8 cellular contexts compared by ENCODE assay signal in the genomic region with DNA sequence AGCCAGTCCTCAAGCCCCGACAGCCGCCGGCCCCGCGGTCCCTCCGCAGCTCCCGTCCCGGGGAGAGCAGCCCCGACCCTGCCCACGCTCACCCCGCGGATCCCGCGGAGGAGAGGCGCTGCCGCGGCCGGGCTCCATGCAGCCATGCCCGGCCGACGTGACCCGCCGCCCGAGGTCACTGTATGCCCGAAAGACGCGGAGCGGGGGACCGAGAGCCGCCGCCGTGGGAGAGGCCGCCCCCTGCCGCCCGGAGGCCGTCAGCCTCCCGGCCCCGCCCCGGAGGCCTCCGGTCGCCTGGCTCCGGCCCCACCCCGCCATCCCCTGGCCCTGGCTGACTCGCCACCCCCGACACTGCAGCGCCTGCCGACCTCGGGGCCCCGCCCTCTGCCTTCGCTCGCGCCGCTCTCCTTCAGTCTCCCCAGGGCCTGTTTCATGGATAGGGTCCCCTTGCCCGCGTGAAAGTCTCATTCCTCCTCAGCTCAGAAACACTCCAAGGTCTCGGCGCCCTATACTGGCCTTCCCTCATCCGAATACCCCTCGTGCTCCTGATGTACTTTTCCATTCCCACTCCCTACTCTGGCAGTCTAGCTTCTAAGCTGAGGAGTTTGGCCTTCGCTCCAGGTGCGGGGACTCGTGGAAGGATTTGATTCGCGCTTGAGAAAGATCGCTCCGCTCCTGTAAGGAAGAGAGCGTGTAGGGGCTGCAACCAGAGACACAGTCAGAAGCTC. TPM values are rescaled to one million over a fixed set of nuclear protein-coding genes. Genes with fewer than 3 reads are reported as not detected.
DNase-seq lines count a peak whose midpoint lies in the region; ATAC-seq, FAIRE-seq and TF ChIP-seq lines count a peak whose summit lies in the region.

Gene BOLA3 (minus strand): TSS at position 184 of the 728 bp plus-strand sequence. CDS start 38 bp downstream, at position 146.

- no peak within 1 kb of the TSS for H4K8ac ChIP-seq in H9 (replicated peaks; ENCODE audit: insufficient read length, low read depth, low read length)

- peak; percentile 52 for DNase-seq in GM04504 (ENCODE audit: low read depth)
- DNase-seq in H9, result peak; percentile 93
- peak; percentile 73 for DNase-seq in M059J (ENCODE audit: low read depth)
- DNase-seq in SK-N-DZ (ENCODE audit: low spot score), result peak; percentile 80
- DNase-seq in activated naive CD4-positive, alpha-beta T cell treated with anti-CD3 and anti-CD28 coated beads, Interleukin-2, amount 10 ng/mL, durations not matched to agents 7 days and 5 days, result peak; percentile 89
- DNase-seq in glutamatergic neuron, result peak; percentile 94
- peak; percentile 86 to 96 (median 90) for DNase-seq in pancreas
- peak; percentile 85 to 91 for DNase-seq in tibial artery

- no peak within 1 kb of the TSS for H4K91ac ChIP-seq in H9 (ENCODE audit: insufficient read length, low read depth, low read length)

- H3K4me3 Mint-ChIP-seq in H9 (no peak within 1 kb of the TSS), glutamatergic neuron (ENCODE audit: unreplicated experiment) (no peak within 1 kb of the TSS)
- H3K4me3 Mint-ChIP-seq in activated naive CD4-positive, alpha-beta T cell treated with anti-CD3 and anti-CD28 coated beads, Interleukin-2, amount 10 ng/mL, durations not matched to agents 7 days and 5 days, result no peak within 1 kb of the TSS

- H3K9me3 ChIP-seq in H9 (ENCODE audit: control insufficient read depth, low read depth, low read length), result no peaks in the 10 kb centered on the region
- H3K9me3 ChIP-seq in pancreas, result peaks cover 0 to 4% (median 0%) of the 10 kb centered on the region in 4 donors
- H3K9me3 ChIP-seq in tibial artery, result no peaks in the 10 kb centered on the region

- no peak within 1 kb of the TSS for H2BK120ac ChIP-seq in H9 (ENCODE audit: low read depth, low read length, poor library complexity, severe bottlenecking)

- H3K9ac ChIP-seq in H9 (ENCODE audit: extremely low read depth, insufficient read length, low read length), result peak within 1 kb of the TSS; percentile 77

- H3K18ac ChIP-seq in H9 (ENCODE audit: insufficient read length, low read depth, low read length), result peak within 1 kb of the TSS; percentile 47

- H3K4me2 ChIP-seq in H9 (ENCODE audit: insufficient read depth, insufficient read length, low read length), result peak within 1 kb of the TSS; percentile 71

- no peak within 1 kb of the TSS for H3K23ac ChIP-seq in H9 (ENCODE audit: insufficient read length, low read depth, low read length)

- H2BK12ac ChIP-seq in H9 (ENCODE audit: insufficient read length, low read depth, low read length), result no peak within 1 kb of the TSS

- H4K5ac ChIP-seq in H9 (ENCODE audit: insufficient read length, low read depth, low read length), result no peak within 1 kb of the TSS

- peak within 1 kb of the TSS; percentile 53; the same call in 1 of the 2 replicates for H3K14ac ChIP-seq in H9 (ENCODE audit: insufficient read depth, low read length)

- H3K36me3 ChIP-seq in pancreas, result no peaks in the 10 kb centered on the region
- peaks cover 0 to 29% (median 3%) of the 10 kb centered on the region in 3 donors for H3K36me3 ChIP-seq in tibial artery

- H3K23me2 ChIP-seq in H9 (ENCODE audit: insufficient read length, low read depth, low read length, poor library complexity, severe bottlenecking), result peaks cover 13% of the 10 kb centered on the region

- H4K20me1 ChIP-seq in H9 (ENCODE audit: control insufficient read depth, insufficient read depth, insufficient read length), result no peaks in the 10 kb centered on the region

- no CpG with 5 or more reads among the region's 67 CpGs for WGBS in H9 (ENCODE audit: extremely low coverage, insufficient read length, low lambda C conversion rate)
- WGBS in pancreas, 2 donors, result 1% methylated on average over 54 to 67 of the region's 67 CpGs

- no peak within 1 kb of the TSS for H2BK5ac ChIP-seq in H9 (ENCODE audit: insufficient read length, low read length)

- ATAC-seq in pancreas, result peak; percentile 98 to 99 (median 98)

- H3K27ac Mint-ChIP-seq in H9 (no peak within 1 kb of the TSS), glutamatergic neuron (ENCODE audit: unreplicated experiment) (no peak within 1 kb of the TSS)
- no peak within 1 kb of the TSS for H3K27ac Mint-ChIP-seq in activated naive CD4-positive, alpha-beta T cell treated with anti-CD3 and anti-CD28 coated beads, Interleukin-2, amount 10 ng/mL, durations not matched to agents 7 days and 5 days

- H3K4ac ChIP-seq in H9 (ENCODE audit: low read depth, low read length), result no peak within 1 kb of the TSS

- H3K56ac ChIP-seq in H9 (ENCODE audit: insufficient read length, low read depth, low read length), result no peak within 1 kb of the TSS

- H3K4me1 ChIP-seq in H9 (ENCODE audit: insufficient read depth, low read length) (no peaks in the 10 kb centered on the region), pancreas (peaks cover 0 to 11% (median 7%) of the 10 kb centered on the region in 3 donors), tibial artery (peaks cover 0 to 26% (median 19%) of the 10 kb centered on the region in 4 donors)

- intact Hi-C loops in pancreas (cut with DNase I), result no loop called here
- intact Hi-C loops in tibial artery (cut with DNase I; ENCODE audit: low total_unique reads), result loop anchor here (5.0 to 10.0 kb wide), 2 partner anchors 117 to 316 kb away; no protein-coding TSS in a partner anchor

- H2AFZ ChIP-seq in H9 (ENCODE audit: low read length), result peak within 1 kb of the TSS; percentile 3

- H2AK5ac ChIP-seq in H9 (ENCODE audit: insufficient read length, low read length), result no peak within 1 kb of the TSS

- peaks cover 3 to 7% of the 10 kb centered on the region in 2 experiments; a peak in 2 of 4 replicates for H3K4me1 Mint-ChIP-seq in H9
- H3K4me1 Mint-ChIP-seq in activated naive CD4-positive, alpha-beta T cell treated with anti-CD3 and anti-CD28 coated beads, Interleukin-2, amount 10 ng/mL, durations not matched to agents 7 days and 5 days, result peaks cover 8% of the 10 kb centered on the region
- no peaks in the 10 kb centered on the region for H3K4me1 Mint-ChIP-seq in glutamatergic neuron (ENCODE audit: low read depth, unreplicated experiment)

- H2BK15ac ChIP-seq in H9 (ENCODE audit: low read depth, low read length), result no peak within 1 kb of the TSS

- H3K36me3 Mint-ChIP-seq in H9 (ENCODE audit: insufficient read depth in 1 of 3, low read depth in 3 of 3), result peaks cover 0 to 18% (median 11%) of the 10 kb centered on the region in 3 experiments; a peak in 4 of 7 replicates
- H3K36me3 Mint-ChIP-seq in activated naive CD4-positive, alpha-beta T cell treated with anti-CD3 and anti-CD28 coated beads, Interleukin-2, amount 10 ng/mL, durations not matched to agents 7 days and 5 days, result peaks cover 12% of the 10 kb centered on the region
- H3K36me3 Mint-ChIP-seq in glutamatergic neuron (ENCODE audit: unreplicated experiment), result no peaks in the 10 kb centered on the region

- no peaks in the 10 kb centered on the region for H3K79me2 ChIP-seq in H9 (ENCODE audit: insufficient read depth, low read length)

- no peaks in the 10 kb centered on the region for H3K27me3 ChIP-seq in H9 (ENCODE audit: insufficient read depth, low read length)
- H3K27me3 ChIP-seq in pancreas, result no peaks in the 10 kb centered on the region
- H3K27me3 ChIP-seq in tibial artery, result no peaks in the 10 kb centered on the region

- H3K4me3 ChIP-seq in pancreas, result peak within 1 kb of the TSS; percentile 58 to 98 (median 82)
- peak within 1 kb of the TSS; percentile 77 to 88 for H3K4me3 ChIP-seq in tibial artery

- TF ChIP-seq CTCF in H9 (conservative IDR thresholded peaks at IDR 0.05), result peak; percentile 75
- TF ChIP-seq CTCF in glutamatergic neuron (IDR thresholded peaks at IDR 0.05; ENCODE audit: partially characterized antibody, unreplicated experiment), result peak; percentile 74
- peak; percentile 59 to 62 (median 60) for TF ChIP-seq CTCF in pancreas (IDR thresholded peaks at IDR 0.05)
- TF ChIP-seq CTCF in tibial artery (IDR thresholded peaks at IDR 0.05), result peak; percentile 44 to 64

- no peak for FAIRE-seq in pancreas (lab: Jason Lieb, UNC)

- no peak within 1 kb of the TSS for H2BK20ac ChIP-seq in H9 (ENCODE audit: low read depth, low read length, poor library complexity, severe bottlenecking)

- H3T11ph ChIP-seq in H9 (ENCODE audit: low read length), result no peak within 1 kb of the TSS

- no peak within 1 kb of the TSS for H3K27ac ChIP-seq in H9 (ENCODE audit: insufficient read length, low read depth, low read length)
- H3K27ac ChIP-seq in pancreas, result peak within 1 kb of the TSS; percentile 2 to 66 (median 56)
- peak within 1 kb of the TSS; percentile 72 to 75 for H3K27ac ChIP-seq in tibial artery

- H3K9me3 Mint-ChIP-seq in H9, result no peaks in the 10 kb centered on the region
- H3K9me3 Mint-ChIP-seq in activated naive CD4-positive, alpha-beta T cell treated with anti-CD3 and anti-CD28 coated beads, Interleukin-2, amount 10 ng/mL, durations not matched to agents 7 days and 5 days, result no peaks in the 10 kb centered on the region
- peaks cover 5% of the 10 kb centered on the region for H3K9me3 Mint-ChIP-seq in glutamatergic neuron (ENCODE audit: unreplicated experiment)

- H3K27me3 Mint-ChIP-seq in H9 (ENCODE audit: low read depth) (no peaks in the 10 kb centered on the region), glutamatergic neuron (ENCODE audit: unreplicated experiment) (peaks cover 7% of the 10 kb centered on the region)
- H3K27me3 Mint-ChIP-seq in activated naive CD4-positive, alpha-beta T cell treated with anti-CD3 and anti-CD28 coated beads, Interleukin-2, amount 10 ng/mL, durations not matched to agents 7 days and 5 days, result no peaks in the 10 kb centered on the region

- CTCF ChIA-PET in activated naive CD4-positive, alpha-beta T cell treated with anti-CD3 and anti-CD28 coated beads, Interleukin-2, amount 10 ng/mL, durations not matched to agents 7 days and 5 days (lab: Charles Lee), result interaction anchor here (0.6 to 6.7 kb wide), 21 partner anchors 10 to 325 kb away, joined by 3 to 50 read pairs (median 4); partner anchors contain the start of genes DGUOK, MTHFD2 and STAMBP

- H3K79me1 ChIP-seq in H9 (ENCODE audit: insufficient read depth, low read depth, low read length, poor library complexity, severe bottlenecking), result no peaks in the 10 kb centered on the region

RNA-seq across cellular contexts. Expression of gene BOLA3, which starts in this region (rescaled TPM):
- 45.0 and 51.9 TPM in 2 replicates for total RNA-seq in H9 (2021)
- total RNA-seq in M059J (2014; rRNA removed; shearing (Covaris generic)), result 148 and 253 TPM in 2 replicates
- 87.8 and 89.7 TPM in 2 replicates for polyA plus RNA-seq in SK-N-DZ (2014; cell fraction: cytosol; rRNA removed)
- polyA plus RNA-seq in SK-N-DZ (2014; cell fraction: nucleus; rRNA removed), result 43.4 and 51.8 TPM in 2 replicates
- 17.7 TPM for total RNA-seq in glutamatergic neuron (ENCODE audit: unreplicated experiment)
- total RNA-seq in pancreas, result 10 to 100 TPM in 5 of 6 donors, 1 to 10 TPM in 1; 7.2 to 17.5 (median 14.8) TPM
- polyA plus RNA-seq in pancreas, result 10 to 100 TPM; 29.7 to 32.5 TPM
